ENCODE assay signal across 27 cellular contexts in the genomic region with DNA sequence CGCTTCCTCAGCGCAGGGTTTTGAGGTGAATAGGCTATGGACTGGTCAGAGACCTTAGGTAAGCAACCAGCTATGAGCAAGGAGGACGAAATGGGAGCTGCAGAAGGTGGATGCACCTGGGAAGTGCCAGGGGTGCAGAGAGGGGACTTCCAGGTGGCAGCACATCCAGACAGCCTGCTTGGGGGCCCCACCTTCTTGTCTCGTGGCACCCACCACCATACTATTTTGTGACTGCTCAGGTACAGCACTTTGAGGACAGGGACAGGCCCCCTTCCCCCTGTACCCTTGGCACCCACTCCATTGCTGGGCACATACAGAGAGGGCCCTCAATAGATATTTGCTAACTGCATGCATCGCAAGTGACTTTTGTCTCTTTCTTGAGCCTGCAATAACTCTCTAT. TPM values are rescaled to one million over a fixed set of nuclear protein-coding genes. Genes with fewer than 3 reads are reported as not detected.
"Had no signal": no experiment of that assay in that cellular context is flagged by ENCODE, and none has a peak within 500 bp of the region (broad histone marks: within the 10 kb centered on the region; RNA-seq: fewer than 3 reads in every experiment).

No MANE protein-coding gene starts in this region.

- H3K4me3 ChIP-seq: coronary artery, esophagus muscularis mucosa, gastroesophageal sphincter, mucosa of descending colon, right atrium auricular region, sigmoid colon, skin epidermis, suprapubic skin, thyroid gland, upper lobe of left lung, vagina had no signal

- H3K27ac Mint-ChIP-seq: natural killer cell had no signal

- H3K27me3 ChIP-seq: right atrium auricular region, thyroid gland, upper lobe of left lung, vagina had no signal

- H3K4me1 ChIP-seq: gastroesophageal sphincter, sigmoid colon, thyroid gland, upper lobe of left lung, vagina had no signal

- H3K27ac ChIP-seq: coronary artery, epithelial cell of prostate, esophagus muscularis mucosa, gastroesophageal sphincter, right atrium auricular region, sigmoid colon, suprapubic skin, thyroid gland, upper lobe of left lung, vagina had no signal

- ATAC-seq: gastroesophageal sphincter; left cardiac atrium; mucosa of descending colon; natural killer cell; stimulated activated naive CD8-positive, alpha-beta T cell treated with anti-CD3 and anti-CD28 coated beads, Interleukin-15, Interleukin-2, amounts not matched to agents 100 U/mL and 50 U/mL, for 24 hours had no signal

- H3K36me3 Mint-ChIP-seq: natural killer cell had no signal

- FAIRE-seq: endometrium, kidney had no signal

- DNase-seq: effector CD4-positive, alpha-beta T cell; glutamatergic neuron; kidney; left cardiac atrium; mucosa of descending colon; natural killer cell; sigmoid colon; stimulated activated CD4-positive, alpha-beta T cell treated with anti-CD3 and anti-CD28 coated beads, Interleukin-2, amount 100 ng/mL, for 48 hours; stimulated activated naive CD8-positive, alpha-beta T cell treated with anti-CD3 and anti-CD28 coated beads, Interleukin-15, Interleukin-2, amounts not matched to agents 100 U/mL and 50 U/mL, for 24 hours; thyroid gland had no signal

- H3K4me3 Mint-ChIP-seq: natural killer cell, neural crest cell had no signal

- H3K9me3 ChIP-seq: esophagus muscularis mucosa, gastroesophageal sphincter, mucosa of descending colon, right atrium auricular region, sigmoid colon, suprapubic skin, thyroid gland, upper lobe of left lung, vagina had no signal

- H3K36me3 ChIP-seq: esophagus muscularis mucosa, gastroesophageal sphincter, right atrium auricular region, sigmoid colon, suprapubic skin, thyroid gland, upper lobe of left lung, vagina had no signal

- H3K9me3 Mint-ChIP-seq: natural killer cell had no signal

- H3K4me1 Mint-ChIP-seq: neural crest cell had no signal

RNA-seq across cellular contexts. Expression of a gene that starts 0.8 kb away (rescaled TPM):
- total RNA-seq: esophagus muscularis mucosa, gastroesophageal sphincter, left cardiac atrium, natural killer cell, neural crest cell, osteocyte, posterior vena cava, right atrium auricular region, sigmoid colon, suprapubic skin, thyroid gland, vagina had no signal

RNA-seq across cellular contexts. Expression of a gene that starts 16.7 kb away (rescaled TPM):
- total RNA-seq: chondrocyte, fibroblast of villous mesenchyme, left cardiac atrium, natural killer cell, neural crest cell, osteocyte, posterior vena cava, right atrium auricular region, sigmoid colon, suprapubic skin, vagina had no signal

RNA-seq across cellular contexts. Expression of a gene that starts 30.9 kb away (rescaled TPM):
- total RNA-seq: chondrocyte, dermis microvascular lymphatic vessel endothelial cell, esophagus muscularis mucosa, gastroesophageal sphincter, left cardiac atrium, lung microvascular endothelial cell, natural killer cell, neural crest cell, osteocyte, posterior vena cava, sigmoid colon, thyroid gland, vagina had no signal
